10 cellular contexts compared by ENCODE assay signal in the genomic region with DNA sequence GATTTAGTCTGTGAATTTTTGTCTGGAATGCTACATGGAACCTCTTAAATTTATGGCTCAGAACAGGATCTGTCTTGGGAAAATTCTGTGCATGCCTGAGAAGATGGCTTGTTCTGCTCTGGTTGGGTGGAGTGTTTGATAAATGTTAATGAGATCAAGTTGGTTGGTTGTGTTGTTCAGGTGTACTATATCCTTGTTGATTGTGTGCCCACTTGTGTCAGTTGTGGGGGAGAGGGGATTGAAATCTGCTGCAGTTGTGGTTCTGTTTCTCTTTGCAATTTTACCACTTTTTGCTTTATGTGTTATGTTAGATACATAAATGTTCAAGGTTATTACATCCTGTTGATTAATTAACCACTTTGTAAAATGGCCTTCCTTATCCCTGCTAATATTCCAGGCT. TPM values are rescaled to one million over a fixed set of nuclear protein-coding genes. Genes with fewer than 3 reads are reported as not detected.
"Had no signal": no experiment of that assay in that cellular context is flagged by ENCODE, and none has a peak within 500 bp of the region (broad histone marks: within the 10 kb centered on the region; RNA-seq: fewer than 3 reads in every experiment).

No MANE protein-coding gene starts in this region.

RNA-seq across cellular contexts. Expression of gene SPDYE6, which starts 13.8 kb away (rescaled TPM):
- total RNA-seq: OCI-LY7, PC-3, PC-9, Peyer's patch, Right ventricle myocardium inferior, Right ventricle myocardium superior, SJCRH30, SJSA1, SK-MEL-5 had no signal
- polyA plus RNA-seq: SK-N-SH had no signal
